Comparison of ENCODE assay signal across 23 cellular contexts in genomic region chr17:18016426-18016825, GRCh38. TPM values are rescaled to one million over a fixed set of nuclear protein-coding genes. Genes with fewer than 3 reads are reported as not detected.
"Had no signal": no experiment of that assay in that cellular context is flagged by ENCODE, and none has a peak within 500 bp of the region (broad histone marks: within the 10 kb centered on the region; RNA-seq: fewer than 3 reads in every experiment).

No MANE protein-coding gene starts in this region.

- H3K36me3 ChIP-seq: colonic mucosa, prostate gland had no signal

- H3K27ac ChIP-seq: colonic mucosa, hepatocyte, neutrophil, prostate gland, sigmoid colon, testis, tibial artery had no signal

- H3K4me3 ChIP-seq: colonic mucosa, heart left ventricle, hepatocyte, lung, prostate gland, sigmoid colon, testis, tibial artery had no signal

- H2AFZ ChIP-seq: hepatocyte had no signal

- H3K4me2 ChIP-seq: hepatocyte had no signal

- H3K27ac Mint-ChIP-seq: memory B cell; natural killer cell; stimulated activated memory B cell treated with anti-CD40 and anti-IgM and Interleukin-4, amounts not matched to agents 10 μg/mL and 1 μg/mL and 100 μg/mL, for 72 hours; type B pancreatic cell had no signal

- DNase-seq: central memory CD4-positive, alpha-beta T cell; colonic mucosa; dermis blood vessel endothelial cell; effector memory CD4-positive, alpha-beta T cell; erythroblast; natural killer cell; sigmoid colon; stimulated activated CD4-positive, alpha-beta T cell treated with anti-CD3 and anti-CD28 coated beads, Interleukin-4, amount 100 ng/mL, for 4 hours; stimulated activated naive CD8-positive, alpha-beta T cell treated with anti-CD3 and anti-CD28 coated beads, Interleukin-15, Interleukin-2, amounts not matched to agents 100 U/mL and 50 U/mL, for 24 hours; tibial artery had no signal

- H3K9me3 Mint-ChIP-seq: memory B cell; natural killer cell; stimulated activated memory B cell treated with anti-CD40 and anti-IgM and Interleukin-4, amounts not matched to agents 10 μg/mL and 1 μg/mL and 100 μg/mL, for 72 hours; type B pancreatic cell had no signal

- H3K9me3 ChIP-seq: colonic mucosa, heart left ventricle, neutrophil, prostate gland, sigmoid colon, testis, tibial artery had no signal

- H3K4me1 ChIP-seq: colonic mucosa, prostate gland, tibial artery had no signal

- H3K4me1 Mint-ChIP-seq: memory B cell; natural killer cell; stimulated activated memory B cell treated with anti-CD40 and anti-IgM and Interleukin-4, amounts not matched to agents 10 μg/mL and 1 μg/mL and 100 μg/mL, for 72 hours had no signal

- H3K79me2 ChIP-seq: hepatocyte had no signal

- H3K4me3 Mint-ChIP-seq: memory B cell; natural killer cell; stimulated activated memory B cell treated with anti-CD40 and anti-IgM and Interleukin-4, amounts not matched to agents 10 μg/mL and 1 μg/mL and 100 μg/mL, for 72 hours; type B pancreatic cell had no signal

- H3K27me3 ChIP-seq: colonic mucosa, heart left ventricle, hepatocyte, neutrophil, sigmoid colon, testis, tibial artery had no signal

- FAIRE-seq: endometrium, frontal cortex, islet of Langerhans had no signal

- H3K27me3 Mint-ChIP-seq: memory B cell; stimulated activated memory B cell treated with anti-CD40 and anti-IgM and Interleukin-4, amounts not matched to agents 10 μg/mL and 1 μg/mL and 100 μg/mL, for 72 hours; type B pancreatic cell had no signal

RNA-seq across cellular contexts. Expression of gene DRC3, which starts 43.8 kb away (rescaled TPM):
- total RNA-seq: mononuclear cell had no signal
